8 cellular contexts compared by ENCODE assay signal in the genomic region with DNA sequence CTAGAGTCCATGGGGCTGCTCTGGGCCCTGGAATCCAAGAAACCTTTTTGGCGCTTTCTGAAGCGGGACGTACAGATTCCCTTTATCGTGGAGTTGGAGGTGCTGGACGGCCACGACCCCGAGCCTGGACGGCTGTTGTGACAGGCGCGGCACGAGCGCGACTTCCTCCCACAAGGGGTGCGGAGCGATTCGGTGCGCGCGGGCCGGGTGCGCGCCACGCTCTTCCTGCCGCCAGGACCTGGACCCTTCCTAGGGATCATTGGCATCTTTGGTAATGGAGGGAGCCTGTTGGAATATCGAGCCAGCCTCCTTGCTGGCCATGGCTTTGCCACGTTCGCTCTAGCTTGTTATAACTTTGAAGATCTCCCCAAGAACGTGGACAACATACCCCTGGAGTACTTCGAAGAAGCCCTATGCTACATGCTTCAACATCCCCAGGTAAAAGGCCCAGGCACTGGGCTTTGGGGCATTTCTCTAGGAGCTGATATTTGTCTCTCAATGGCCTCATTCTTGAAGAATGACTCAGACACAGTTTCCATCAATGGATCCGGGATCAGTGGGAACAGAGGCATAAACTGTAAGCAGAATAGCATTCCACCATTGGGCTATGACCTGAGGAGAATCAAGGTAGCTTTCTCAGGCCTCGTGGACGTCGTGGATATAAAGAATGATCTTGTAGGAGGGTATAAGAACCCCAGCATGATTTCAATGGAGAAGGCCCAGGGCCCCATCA. TPM values are rescaled to one million over a fixed set of nuclear protein-coding genes. Genes with fewer than 3 reads are reported as not detected.
DNase-seq lines count a peak whose midpoint lies in the region; ATAC-seq and TF ChIP-seq lines count a peak whose summit lies in the region.
"Had no signal": no experiment of that assay in that cellular context is flagged by ENCODE, and none has a peak within 500 bp of the region (broad histone marks: within the 10 kb centered on the region; RNA-seq: fewer than 3 reads in every experiment).

No MANE protein-coding gene starts in this region.

- no peak for TF ChIP-seq POLR2A in spleen (IDR thresholded peaks at IDR 0.05)

- H3K27me3 ChIP-seq in H7 (ENCODE audit: control insufficient read depth, insufficient read depth, low read length) (no peaks in the 10 kb centered on the region; the same call in 1 of the 2 replicates), ascending aorta (no peaks in the 10 kb centered on the region), spleen (replicated peaks in 1 of 7) (peaks cover 0 to 26% (median 10%) of the 10 kb centered on the region in 7 donors)

- 27 to 49% (median 33%) methylated on average over 17 to 33 of the region's 33 CpGs for WGBS in spleen, 5 donors

- DNase-seq in H7 (no peak), ascending aorta (ENCODE audit: low spot score in 2 of 2) (no peak), iPS-NIHi11 (ENCODE audit: low spot score) (peak; percentile 14), spleen (peak; percentile 68)
- DNase-seq: NCI-H774 had no signal

- H3K36me3 ChIP-seq in H7 (replicated peaks; ENCODE audit: control insufficient read depth, insufficient read depth, low read length), result no peaks in the 10 kb centered on the region
- no peaks in the 10 kb centered on the region for H3K36me3 ChIP-seq in ascending aorta
- H3K36me3 ChIP-seq in spleen, result no peaks in the 10 kb centered on the region

- no peaks in the 10 kb centered on the region for H3K9me3 ChIP-seq in ascending aorta
- H3K9me3 ChIP-seq in spleen, result peaks cover 0 to 55% (median 6%) of the 10 kb centered on the region in 8 donors

- H3K4me1 ChIP-seq in ascending aorta (peaks cover 0 to 7% of the 10 kb centered on the region in 2 donors), spleen (peaks cover 8 to 31% (median 22%) of the 10 kb centered on the region in 6 donors)

- no peak for TF ChIP-seq CTCF in ascending aorta (IDR thresholded peaks at IDR 0.05)
- no peak for TF ChIP-seq CTCF in spleen (IDR thresholded peaks at IDR 0.05 in 8 of 11, conservative IDR thresholded peaks at IDR 0.05 in 3 of 11)

- ATAC-seq in HG02840 (IDR thresholded peaks at IDR 0.05; ENCODE audit: low FRiP score, unreplicated experiment), result no peak
- ATAC-seq in GM21367 (IDR thresholded peaks at IDR 0.05; ENCODE audit: unreplicated experiment), result no peak
- ATAC-seq in HG02852 (IDR thresholded peaks at IDR 0.05; ENCODE audit: unreplicated experiment), result no peak

- intact Hi-C loops in ascending aorta (cut with DNase I) (no loop called here), spleen (cut with DNase I; ENCODE audit: low total_unique reads) (no loop called here)

- H3K4me3 ChIP-seq in H7 (ENCODE audit: insufficient read depth, low read depth, low read length) (peak overlapping the region; percentile 10; the same call in 1 of the 2 replicates), ascending aorta (peak overlapping the region; percentile 51 to 75), spleen (peak overlapping the region; percentile 20 to 71 (median 44))

- H3K27ac ChIP-seq in ascending aorta, result peak overlapping the region in 1 of 2 donors; percentile 71
- H3K27ac ChIP-seq in spleen, result peak overlapping the region in 5 of 8 donors; percentile 21 to 64 (median 48)

RNA-seq across cellular contexts. Expression of gene ZFP82, which starts 3.5 kb away (rescaled TPM):
- 7.3 and 12.2 TPM in 2 replicates for total RNA-seq in H7 (2014; rRNA removed; shearing (Covaris generic))
- 1.3 TPM for total RNA-seq in ascending aorta
- total RNA-seq in spleen, result 10 to 100 TPM in 2 of 7 donors, 1 to 10 TPM in 5; 6.2 to 12.7 (median 8.1) TPM
- polyA plus RNA-seq in spleen, result 1 to 10 TPM; 3.2 to 4.6 (median 3.5) TPM

RNA-seq across cellular contexts. Expression of gene ZFP14, which starts 42.9 kb away (rescaled TPM):
- 4.2 and 5.7 TPM in 2 replicates for total RNA-seq in H7 (2014; rRNA removed; shearing (Covaris generic))
- total RNA-seq in ascending aorta (1.2 TPM), spleen (10 to 100 TPM in 5 of 7 donors, 1 to 10 TPM in 2; 5.7 to 14.5 (median 11.3) TPM)
- polyA plus RNA-seq in spleen, result 1 to 10 TPM; 2.0 to 3.3 (median 2.0) TPM

Comparison
In these comparisons a context has a peak if more than half of its experiments do, and no peak if none do; other contexts are left out.
1. DNase-seq: peak in iPS-NIHi11 (single experiment) and spleen (single experiment); none in H7 (single experiment) and ascending aorta (0 of 2).
2. H3K4me3 ChIP-seq: peak in every context shown above with its lines; median percentile 63 in ascending aorta; 44 in spleen; 10 in H7.